In the genomic region with DNA sequence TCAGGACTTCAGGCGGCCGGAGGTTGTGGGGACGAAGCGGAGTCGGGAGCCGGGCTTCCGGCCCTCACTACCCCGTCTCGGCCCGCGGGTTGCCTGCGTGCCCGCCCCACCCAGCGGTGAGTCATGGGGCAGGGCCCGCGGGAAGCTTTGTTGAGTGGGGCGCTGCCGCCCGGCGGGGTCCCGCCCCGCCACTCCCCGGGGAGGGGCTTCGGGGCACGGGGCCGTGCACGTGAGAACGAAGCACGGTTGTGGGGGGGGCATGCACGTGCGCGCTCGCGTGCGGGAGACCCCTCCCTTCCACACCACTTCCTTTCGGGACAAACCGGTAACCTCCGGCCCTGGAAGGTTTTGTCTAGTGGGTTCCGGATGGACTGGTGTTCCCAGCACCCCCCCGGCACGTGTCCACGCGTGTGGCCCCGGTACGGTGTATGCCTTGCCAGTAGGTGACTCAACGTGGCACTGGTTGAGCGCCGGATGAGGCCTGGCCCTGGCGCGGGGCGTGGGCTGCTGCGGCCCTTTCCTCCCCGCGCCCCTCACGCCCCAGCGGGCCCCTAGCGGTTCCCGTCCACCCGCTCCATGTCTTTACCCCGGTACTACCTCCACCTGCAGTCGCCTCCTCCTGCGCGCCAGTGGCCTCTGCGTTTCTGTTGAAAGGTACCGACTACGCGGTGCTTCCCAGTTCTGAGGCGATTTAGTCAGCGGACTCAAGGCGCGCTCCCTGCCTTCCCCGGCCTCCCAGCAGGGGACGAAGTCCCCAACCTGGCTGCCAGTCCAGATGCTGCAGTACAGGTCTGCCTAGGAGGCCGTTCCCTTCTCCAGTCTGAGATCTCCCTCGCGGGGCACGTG, we compare ENCODE assay signal across 8 cellular contexts. TPM values are rescaled to one million over a fixed set of nuclear protein-coding genes. Genes with fewer than 3 reads are reported as not detected.
DNase-seq lines count a peak whose midpoint lies in the region; ATAC-seq and TF ChIP-seq lines count a peak whose summit lies in the region.

No MANE protein-coding gene starts in this region.

- intact Hi-C loops in Right ventricle myocardium inferior (cut with DNase I): loop anchor here (2.0 to 5.0 kb wide), 3 partner anchors 17 to 123 kb away; partner anchors contain the start of genes GLUD1 and SHLD2

- H3K36me3 Mint-ChIP-seq in activated naive CD4-positive, alpha-beta T cell treated with anti-CD3 and anti-CD28 coated beads, Interleukin-2, amount 50 U/mL, for 24 hours: no peaks in the 10 kb centered on the region
- H3K36me3 Mint-ChIP-seq in progenitor cell of endocrine pancreas (ENCODE audit: insufficient read depth): no peaks in the 10 kb centered on the region

- H3K4me3 Mint-ChIP-seq in activated naive CD4-positive, alpha-beta T cell treated with anti-CD3 and anti-CD28 coated beads, Interleukin-2, amount 50 U/mL, for 24 hours: peak overlapping the region; percentile 84
- peak overlapping the region; percentile 86 for H3K4me3 Mint-ChIP-seq in progenitor cell of endocrine pancreas (ENCODE audit: low read depth)

- DNase-seq in AML-193 (lab: John Stamatoyannopoulos, UW) (peak; percentile 8 to 32), SJSA1 (ENCODE audit: low read depth in 1 of 2, low spot score in 2 of 2) (peak; percentile 95 to 97), Right ventricle myocardium inferior (ENCODE audit: missing footprints) (peak; percentile 92), progenitor cell of endocrine pancreas (ENCODE audit: low spot score, unreplicated experiment) (peak; percentile 61), upper lobe of left lung (peak; percentile 91 to 99)

- no peaks in the 10 kb centered on the region for H3K9me3 ChIP-seq in SJSA1 (replicated peaks)
- no peaks in the 10 kb centered on the region for H3K9me3 ChIP-seq in upper lobe of left lung

- H3K27ac ChIP-seq in SJSA1 (peak overlapping the region; percentile 99), upper lobe of left lung (peak overlapping the region; percentile 92 to 98 (median 97))

- H3K27me3 ChIP-seq in SJSA1 (replicated peaks): no peaks in the 10 kb centered on the region
- H3K27me3 ChIP-seq in upper lobe of left lung: no peaks in the 10 kb centered on the region

- H3K27me3 Mint-ChIP-seq in activated naive CD4-positive, alpha-beta T cell treated with anti-CD3 and anti-CD28 coated beads, Interleukin-2, amount 50 U/mL, for 24 hours: no peaks in the 10 kb centered on the region
- H3K27me3 Mint-ChIP-seq in progenitor cell of endocrine pancreas: peaks cover 34% of the 10 kb centered on the region

- H3K4me3 ChIP-seq in SJSA1 (peak overlapping the region; percentile 56), upper lobe of left lung (peak overlapping the region; percentile 40 to 64 (median 57))

- TF ChIP-seq CTCF in progenitor cell of endocrine pancreas (IDR thresholded peaks at IDR 0.05; ENCODE audit: unreplicated experiment) (peak; percentile 36), upper lobe of left lung (IDR thresholded peaks at IDR 0.05) (peak in 4 of 6 experiments; percentile 4 to 60 (median 18))

- H3K36me3 ChIP-seq in SJSA1 (no peaks in the 10 kb centered on the region), upper lobe of left lung (no peaks in the 10 kb centered on the region)

- peaks cover 39% of the 10 kb centered on the region for H3K4me1 ChIP-seq in SJSA1 (replicated peaks)
- H3K4me1 ChIP-seq in upper lobe of left lung: peaks cover 34 to 58% (median 48%) of the 10 kb centered on the region in 4 donors

- TF ChIP-seq EP300 in upper lobe of left lung (IDR thresholded peaks at IDR 0.05): peak in 3 of 4 donors; percentile 3 to 86 (median 77)

- H3K9me3 Mint-ChIP-seq in activated naive CD4-positive, alpha-beta T cell treated with anti-CD3 and anti-CD28 coated beads, Interleukin-2, amount 50 U/mL, for 24 hours: no peaks in the 10 kb centered on the region
- no peaks in the 10 kb centered on the region for H3K9me3 Mint-ChIP-seq in progenitor cell of endocrine pancreas (ENCODE audit: low read depth)

- TF ChIP-seq POLR2A in upper lobe of left lung (IDR thresholded peaks at IDR 0.05): peak; percentile 84 to 98 (median 97)

- ATAC-seq in GM19043 (IDR thresholded peaks at IDR 0.05; ENCODE audit: low read depth, unreplicated experiment) (peak; percentile 71), HG03196 (IDR thresholded peaks at IDR 0.05; ENCODE audit: unreplicated experiment) (peak; percentile 78), Right ventricle myocardium inferior (peak; percentile 84), upper lobe of left lung (ENCODE audit: low FRiP score in 2 of 2) (peak; percentile 93)

- peak overlapping the region; percentile 92 for H3K27ac Mint-ChIP-seq in activated naive CD4-positive, alpha-beta T cell treated with anti-CD3 and anti-CD28 coated beads, Interleukin-2, amount 50 U/mL, for 24 hours
- H3K27ac Mint-ChIP-seq in progenitor cell of endocrine pancreas: peak overlapping the region; percentile 98

- 35% methylated on average over 21 to 33 of the region's 77 CpGs for WGBS in upper lobe of left lung, 2 donors

- peaks cover 31% of the 10 kb centered on the region for H3K4me1 Mint-ChIP-seq in activated naive CD4-positive, alpha-beta T cell treated with anti-CD3 and anti-CD28 coated beads, Interleukin-2, amount 50 U/mL, for 24 hours
- peaks cover 23% of the 10 kb centered on the region for H3K4me1 Mint-ChIP-seq in progenitor cell of endocrine pancreas (ENCODE audit: low read depth)

RNA-seq across cellular contexts. Expression of gene ADIRF, which starts 3.1 kb away (rescaled TPM):
- total RNA-seq in SJSA1 (2014; rRNA removed; shearing (Covaris generic)): not detected in 2 replicates
- total RNA-seq in Right ventricle myocardium inferior: 54.6 TPM
- not detected in 2 replicates for total RNA-seq in progenitor cell of endocrine pancreas
- 100 to 1,000 TPM in 5 of 6 donors, 10 to 100 TPM in 1; 51.3 to 202 (median 164) TPM for total RNA-seq in upper lobe of left lung

RNA-seq across cellular contexts. Expression of gene SNCG, which starts 13.0 kb away (rescaled TPM):
- total RNA-seq in SJSA1 (2014; rRNA removed; shearing (Covaris generic)): 0.74 TPM in 1 of 2 replicates, not detected in the other
- total RNA-seq in Right ventricle myocardium inferior (24.7 TPM), progenitor cell of endocrine pancreas (14.6 and 17.5 TPM in 2 replicates), upper lobe of left lung (10 to 100 TPM in 1 of 6 donors, 1 to 10 TPM in 4, not detected in 1; 2.9 to 24.7 (median 6.4) TPM)

RNA-seq across cellular contexts. Expression of gene MMRN2, which starts 14.0 kb away (rescaled TPM):
- total RNA-seq in SJSA1 (2014; rRNA removed; shearing (Covaris generic)): 1.5 TPM in 1 of 2 replicates, not detected in the other
- total RNA-seq in Right ventricle myocardium inferior: 35.8 TPM
- total RNA-seq in progenitor cell of endocrine pancreas: 1.5 and 1.6 TPM in 2 replicates
- total RNA-seq in upper lobe of left lung: 10 to 100 TPM; 18.8 to 76.8 (median 31.3) TPM

RNA-seq across cellular contexts. Expression of gene FAM25A, which starts 48.7 kb away (rescaled TPM):
- not detected in 2 replicates for total RNA-seq in SJSA1 (2014; rRNA removed; shearing (Covaris generic))
- not detected for total RNA-seq in Right ventricle myocardium inferior
- not detected in 2 replicates for total RNA-seq in progenitor cell of endocrine pancreas
- total RNA-seq in upper lobe of left lung: not detected

Comparison
In these comparisons a context has a peak if more than half of its experiments do, and no peak if none do; other contexts are left out.
1. Peak in every context shown above with its lines: DNase-seq, ATAC-seq, H3K4me3 ChIP-seq and H3K27ac ChIP-seq.
2. DNase-seq: peak in every context shown above with its lines; median percentile 96 in SJSA1; 95 in upper lobe of left lung; 92 in Right ventricle myocardium inferior; 61 in progenitor cell of endocrine pancreas; 20 in AML-193.
3. RNA of gene ADIRF, which starts 3.1 kb away (total RNA-seq): 51.3 to 202 TPM in upper lobe of left lung and 54.6 TPM in Right ventricle myocardium inferior (single experiment); not detected in SJSA1 and not detected in progenitor cell of endocrine pancreas; every median in the first group is over 10 times any median in the second.